Comparison of ENCODE assay signal across 1 cellular context in genomic region chr12:52189376-52190174, GRCh38.
TF ChIP-seq lines count a peak whose summit lies in the region.

No MANE protein-coding gene starts in this region.

TF ChIP-seq in WTC11, 78 proteins besides CTCF, POLR2A, EP300 and RAD21 (continued from another document):
- TF ChIP-seq STAT6 (CRISPR knock-in tag; conservative IDR thresholded peaks at IDR 0.05; ENCODE audit: low read depth) (no peak), RORB (CRISPR knock-in tag; IDR thresholded peaks at IDR 0.05) (no peak), CREM (CRISPR knock-in tag; IDR thresholded peaks at IDR 0.05) (no peak), FOXJ3 (CRISPR knock-in tag; IDR thresholded peaks at IDR 0.05; ENCODE audit: borderline replicate concordance) (no peak)
